17 cellular contexts compared by ENCODE assay signal in genomic region chr4:156892695-156893211, GRCh38.
"Had no signal": no experiment of that assay in that cellular context is flagged by ENCODE, and none has a peak within 500 bp of the region (broad histone marks: within the 10 kb centered on the region; RNA-seq: fewer than 3 reads in every experiment).

No MANE protein-coding gene starts in this region.

- DNase-seq: activated CD4-positive, alpha-beta T cell treated with anti-CD3 and anti-CD28 coated beads, Interleukin-2, amount 10 ng/mL, durations not matched to agents 7 days and 5 days; activated CD8-positive, alpha-beta memory T cell treated with anti-CD3 and anti-CD28 coated beads for 24 hours; activated naive CD4-positive, alpha-beta T cell; activated naive CD8-positive, alpha-beta T cell treated with anti-CD3 and anti-CD28 coated beads, Interleukin-2, amount 10 ng/mL, durations not matched to agents 7 days and 5 days; anterior cingulate cortex; dermis blood vessel endothelial cell; hippocampal formation; kidney; left ventricle myocardium superior; mesendoderm; natural killer cell; posterior cingulate gyrus; stimulated activated CD4-positive, alpha-beta T cell treated with anti-CD3 and anti-CD28 coated beads, Interleukin-15, amount 100 ng/mL, for 24 hours; stimulated activated CD4-positive, alpha-beta T cell treated with anti-CD3 and anti-CD28 coated beads, Interleukin-4, amount 100 ng/mL, for 1 hour; stimulated activated naive B cell treated with anti-CD40 and anti-IgM and Interleukin-4, amounts not matched to agents 10 μg/mL and 1 μg/mL and 100 μg/mL, for 72 hours; T-helper 9 cell; tibial artery had no signal
